Comparison of ENCODE assay signal across 8 cellular contexts in the genomic region with DNA sequence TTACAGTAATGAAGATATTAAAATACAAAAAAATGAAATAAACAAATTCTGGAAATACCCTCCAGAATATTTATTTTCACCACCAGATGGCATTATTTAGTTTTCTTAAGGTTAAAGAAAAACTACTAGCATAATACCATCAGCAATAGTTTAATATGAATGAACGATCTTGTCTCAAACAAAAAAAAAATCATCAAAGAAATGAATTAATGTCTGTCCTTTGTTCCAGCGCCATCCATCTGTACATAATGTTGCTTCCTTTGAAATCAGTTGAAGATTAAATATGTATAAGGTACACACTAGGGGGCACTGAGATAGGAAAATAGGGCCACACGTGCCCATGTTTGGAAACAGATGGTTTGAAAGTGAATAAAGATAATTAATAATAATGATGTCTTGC.
DNase-seq lines count a peak whose midpoint lies in the region; ATAC-seq, FAIRE-seq and TF ChIP-seq lines count a peak whose summit lies in the region.

No MANE protein-coding gene starts in this region.

- TF ChIP-seq CTCF in psoas muscle (IDR thresholded peaks at IDR 0.05), result peak; percentile 46

- DNase-seq in NCI-H526 treated with DMSO at 0.1 percent for 48 hours (lab: John Stamatoyannopoulos, UW), result peak; percentile 23
- DNase-seq in dermis microvascular lymphatic vessel endothelial cell (ENCODE audit: low read depth in 2 of 2), result peak; percentile 5 to 15
- no peak for DNase-seq in psoas muscle
- no peak for DNase-seq in stimulated activated naive CD8-positive, alpha-beta T cell treated with anti-CD3 and anti-CD28 coated beads, Interleukin-15, amount 100 ng/mL, for 72 hours

- 22 to 39% (median 25%) methylated on average over 3 of the region's 3 CpGs for WGBS in psoas muscle, 3 donors

- H3K27ac ChIP-seq in psoas muscle, result no peak overlapping the region

- ATAC-seq in GM18867 (IDR thresholded peaks at IDR 0.05; ENCODE audit: unreplicated experiment) (peak; percentile 43), psoas muscle (no peak), HG02763 (IDR thresholded peaks at IDR 0.05; ENCODE audit: unreplicated experiment) (no peak)
- no peak for ATAC-seq in stimulated activated memory B cell treated with anti-CD40 and anti-IgM and Interleukin-4, amounts not matched to agents 10 μg/mL and 1 μg/mL and 100 μg/mL, for 72 hours
- no peak for ATAC-seq in stimulated activated naive CD8-positive, alpha-beta T cell treated with anti-CD3 and anti-CD28 coated beads, Interleukin-15, amount 100 ng/mL, for 72 hours

- no peaks in the 10 kb centered on the region for H3K27me3 ChIP-seq in psoas muscle (ENCODE audit: insufficient read depth in 3 of 3, low read length in 2 of 3)

- H3K9me3 ChIP-seq in psoas muscle, result no peaks in the 10 kb centered on the region

- FAIRE-seq in A204.1 (lab: Jason Lieb, UNC), result peak; percentile 98

- H3K27ac Mint-ChIP-seq in stimulated activated memory B cell treated with anti-CD40 and anti-IgM and Interleukin-4, amounts not matched to agents 10 μg/mL and 1 μg/mL and 100 μg/mL, for 72 hours, result no peak overlapping the region
- no peak overlapping the region for H3K27ac Mint-ChIP-seq in stimulated activated naive CD8-positive, alpha-beta T cell treated with anti-CD3 and anti-CD28 coated beads, Interleukin-15, amount 100 ng/mL, for 72 hours

- no peaks in the 10 kb centered on the region for H3K4me1 ChIP-seq in psoas muscle

- intact Hi-C loops in psoas muscle (cut with DNase I), result loop anchor here (5.0 kb wide), 2 partner anchors 459 to 554 kb away; no protein-coding TSS in a partner anchor

- no peak overlapping the region for H3K4me3 ChIP-seq in psoas muscle

- no peaks in the 10 kb centered on the region for H3K4me1 Mint-ChIP-seq in stimulated activated memory B cell treated with anti-CD40 and anti-IgM and Interleukin-4, amounts not matched to agents 10 μg/mL and 1 μg/mL and 100 μg/mL, for 72 hours
- no peaks in the 10 kb centered on the region for H3K4me1 Mint-ChIP-seq in stimulated activated naive CD8-positive, alpha-beta T cell treated with anti-CD3 and anti-CD28 coated beads, Interleukin-15, amount 100 ng/mL, for 72 hours

- no peaks in the 10 kb centered on the region for H3K27me3 Mint-ChIP-seq in stimulated activated memory B cell treated with anti-CD40 and anti-IgM and Interleukin-4, amounts not matched to agents 10 μg/mL and 1 μg/mL and 100 μg/mL, for 72 hours
- peaks cover 10% of the 10 kb centered on the region for H3K27me3 Mint-ChIP-seq in stimulated activated naive CD8-positive, alpha-beta T cell treated with anti-CD3 and anti-CD28 coated beads, Interleukin-15, amount 100 ng/mL, for 72 hours

- no peaks in the 10 kb centered on the region for H3K36me3 ChIP-seq in psoas muscle (ENCODE audit: insufficient read depth in 1 of 2, low read depth in 1 of 2)

- H3K4me3 Mint-ChIP-seq in stimulated activated memory B cell treated with anti-CD40 and anti-IgM and Interleukin-4, amounts not matched to agents 10 μg/mL and 1 μg/mL and 100 μg/mL, for 72 hours, result no peak overlapping the region
- no peak overlapping the region for H3K4me3 Mint-ChIP-seq in stimulated activated naive CD8-positive, alpha-beta T cell treated with anti-CD3 and anti-CD28 coated beads, Interleukin-15, amount 100 ng/mL, for 72 hours

- no peaks in the 10 kb centered on the region for H3K9me3 Mint-ChIP-seq in stimulated activated memory B cell treated with anti-CD40 and anti-IgM and Interleukin-4, amounts not matched to agents 10 μg/mL and 1 μg/mL and 100 μg/mL, for 72 hours
- H3K9me3 Mint-ChIP-seq in stimulated activated naive CD8-positive, alpha-beta T cell treated with anti-CD3 and anti-CD28 coated beads, Interleukin-15, amount 100 ng/mL, for 72 hours, result no peaks in the 10 kb centered on the region

- H3K36me3 Mint-ChIP-seq in stimulated activated memory B cell treated with anti-CD40 and anti-IgM and Interleukin-4, amounts not matched to agents 10 μg/mL and 1 μg/mL and 100 μg/mL, for 72 hours, result no peaks in the 10 kb centered on the region

Comparison
In these comparisons a context has a peak if more than half of its experiments do, and no peak if none do; other contexts are left out.
1. DNase-seq: peak in NCI-H526 treated with DMSO at 0.1 percent for 48 hours (single experiment) and dermis microvascular lymphatic vessel endothelial cell (2 of 2); none in psoas muscle (0 of 2) and stimulated activated naive CD8-positive, alpha-beta T cell treated with anti-CD3 and anti-CD28 coated beads, Interleukin-15, amount 100 ng/mL, for 72 hours (0 of 2).